ENCODE assay signal across 13 cellular contexts in the genomic region with DNA sequence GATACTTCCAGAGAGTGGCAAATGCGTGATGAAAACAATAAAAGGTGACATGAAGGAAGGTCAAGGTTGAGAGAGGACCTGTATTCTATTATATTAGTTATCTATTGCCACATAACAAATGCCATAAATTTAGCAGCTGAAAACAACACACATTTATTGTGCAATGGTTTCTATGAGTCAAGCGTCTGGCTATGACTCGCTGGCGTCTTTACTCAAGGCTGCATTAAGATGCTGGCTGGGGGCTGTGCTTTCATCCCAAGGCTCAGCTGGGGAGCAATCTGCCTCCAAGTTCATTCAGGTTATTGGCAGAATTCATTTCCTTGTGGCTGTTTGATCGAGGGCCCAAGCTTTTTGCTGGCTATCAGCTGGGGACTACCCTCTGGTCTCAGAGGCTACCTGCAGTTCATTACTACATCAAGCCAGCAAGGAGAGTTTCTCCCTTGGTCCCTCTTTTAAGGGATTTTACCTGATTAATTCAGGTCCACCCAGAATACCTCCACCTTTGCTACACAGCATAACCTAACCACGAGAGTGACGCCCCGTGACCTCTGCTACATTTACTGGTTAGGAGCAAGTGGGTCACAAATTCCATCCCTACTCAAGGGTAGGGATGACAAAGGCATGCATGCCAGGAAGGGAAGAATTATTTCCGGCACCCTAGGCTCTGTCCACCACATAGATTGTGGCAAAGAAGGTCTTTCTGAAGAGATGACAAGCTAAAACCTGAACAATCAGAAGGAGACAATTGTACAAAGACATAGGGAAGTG.
A peak's percentile ranks its signal among the peaks of the same experiment; 100 is the strongest.
DNase-seq lines count a peak whose midpoint lies in the region; ATAC-seq and TF ChIP-seq lines count a peak whose summit lies in the region.
"Had no signal": no experiment of that assay in that cellular context is flagged by ENCODE, and none has a peak within 500 bp of the region (broad histone marks: within the 10 kb centered on the region; RNA-seq: fewer than 3 reads in every experiment).

No MANE protein-coding gene starts in this region.

- H3K4me3 ChIP-seq in gastroesophageal sphincter, result no peak overlapping the region
- no peak overlapping the region for H3K4me3 ChIP-seq in thyroid gland (replicated peaks in 1 of 3)
- H3K4me3 ChIP-seq: BLaER1, esophagus squamous epithelium had no signal

- no peak for TF ChIP-seq EP300 in gastroesophageal sphincter (IDR thresholded peaks at IDR 0.05)

- H3K9me3 ChIP-seq in gastroesophageal sphincter (peaks cover 0 to 19% (median 0%) of the 10 kb centered on the region in 3 donors), thyroid gland (no peaks in the 10 kb centered on the region)

- peak; percentile 10 for DNase-seq in activated CD4-positive, alpha-beta T cell treated with anti-CD3 and anti-CD28 coated beads for 48 hours
- DNase-seq in activated CD4-positive, alpha-beta T cell treated with anti-CD3 and anti-CD28 coated beads for 4 hours, result no peak
- DNase-seq in RPMI7951 (ENCODE audit: low read depth) (peak; percentile 88), thyroid gland (peak; percentile 4 to 8), OCI-M2 (lab: John Stamatoyannopoulos, UW; ENCODE audit: unreplicated experiment) (no peak), GDM1 (lab: John Stamatoyannopoulos, UW) (no peak)
- DNase-seq: activated naive CD4-positive, alpha-beta T cell treated with Interleukin-2 at 50 U/mL for 16 hours; esophagus squamous epithelium; NCI-H748 treated with DMSO at 0.1 percent for 48 hours had no signal

- TF ChIP-seq POLR2A in gastroesophageal sphincter (IDR thresholded peaks at IDR 0.05), result no peak
- TF ChIP-seq POLR2A in thyroid gland (IDR thresholded peaks at IDR 0.05), result no peak

- H3K27ac ChIP-seq in gastroesophageal sphincter, result no peak overlapping the region
- H3K27ac ChIP-seq in thyroid gland, result no peak overlapping the region
- H3K27ac ChIP-seq: BLaER1, esophagus squamous epithelium, HL-60 had no signal

- WGBS in gastroesophageal sphincter (ENCODE audit: low coverage in 1 of 2), 2 donors, result 77 to 86% methylated on average over 5 to 6 of the region's 9 CpGs
- WGBS in thyroid gland, 2 donors, result 89 to 91% methylated on average over 9 of the region's 9 CpGs

- TF ChIP-seq CTCF in gastroesophageal sphincter (IDR thresholded peaks at IDR 0.05) (no peak), thyroid gland (IDR thresholded peaks at IDR 0.05) (no peak)

- no peaks in the 10 kb centered on the region for H3K36me3 ChIP-seq in gastroesophageal sphincter
- no peaks in the 10 kb centered on the region for H3K36me3 ChIP-seq in thyroid gland
- H3K36me3 ChIP-seq: BLaER1, esophagus squamous epithelium had no signal

- no peaks in the 10 kb centered on the region for H3K27me3 ChIP-seq in gastroesophageal sphincter
- no peaks in the 10 kb centered on the region for H3K27me3 ChIP-seq in thyroid gland
- H3K27me3 ChIP-seq: BLaER1, esophagus squamous epithelium had no signal

- H3K4me1 ChIP-seq in gastroesophageal sphincter (peaks cover 0 to 12% (median 0%) of the 10 kb centered on the region in 3 donors), thyroid gland (no peaks in the 10 kb centered on the region)

- ATAC-seq in gastroesophageal sphincter (peak; percentile 70), GM21825 (IDR thresholded peaks at IDR 0.05; ENCODE audit: unreplicated experiment) (no peak)

- intact Hi-C loops in thyroid gland (cut with DNase I), result no loop called here

Comparison
In these comparisons a context has a peak if more than half of its experiments do, and no peak if none do; other contexts are left out.
1. DNase-seq: peak in activated CD4-positive, alpha-beta T cell treated with anti-CD3 and anti-CD28 coated beads for 48 hours (single experiment), RPMI7951 (single experiment) and thyroid gland (2 of 2); none in activated CD4-positive, alpha-beta T cell treated with anti-CD3 and anti-CD28 coated beads for 4 hours (0 of 2), OCI-M2 (single experiment) and GDM1 (single experiment).